Comparison of ENCODE assay signal across 35 cellular contexts in the genomic region with DNA sequence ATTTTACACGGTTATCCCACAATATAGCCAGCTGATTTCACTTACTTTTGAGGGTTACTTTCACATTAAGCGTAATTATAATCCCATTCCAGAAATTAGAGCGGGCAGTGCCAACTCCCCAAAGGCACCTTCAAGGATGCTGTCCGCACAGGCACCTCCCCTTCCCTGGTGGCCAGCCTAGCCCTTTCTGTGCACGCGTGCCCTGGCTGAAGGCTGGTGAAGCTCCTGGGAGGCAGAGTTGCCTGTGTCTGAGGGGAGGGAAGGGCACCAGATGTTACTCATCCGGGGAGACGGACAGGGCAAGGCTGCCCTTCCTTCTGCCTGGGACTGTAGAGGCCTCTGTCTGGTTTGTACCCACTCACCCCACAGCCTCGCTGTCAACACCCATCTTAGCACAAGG.
"Had no signal": no experiment of that assay in that cellular context is flagged by ENCODE, and none has a peak within 500 bp of the region (broad histone marks: within the 10 kb centered on the region; RNA-seq: fewer than 3 reads in every experiment).

No MANE protein-coding gene starts in this region.

- H3K27me3 ChIP-seq: adrenal gland, body of pancreas, brain microvascular endothelial cell had no signal

- H3K4me3 ChIP-seq: adrenal gland, body of pancreas, breast epithelium had no signal

- H3K4me3 Mint-ChIP-seq: activated B cell treated with CpG ODN at 0.5 μM for 24 hours; activated CD4-positive, alpha-beta memory T cell treated with anti-CD3 and anti-CD28 coated beads for 36 hours; activated CD4-positive, alpha-beta T cell treated with anti-CD3 and anti-CD28 coated beads, Interleukin-2, amount 10 ng/mL, durations not matched to agents 24 days and 14 days; activated CD8-positive, alpha-beta T cell treated with anti-CD3 and anti-CD28 coated beads for 36 hours; activated naive CD4-positive, alpha-beta T cell treated with anti-CD3 and anti-CD28 coated beads for 36 hours; activated naive CD8-positive, alpha-beta T cell treated with anti-CD3 and anti-CD28 coated beads for 36 hours; activated T-cell treated with anti-CD3 and anti-CD28 coated beads, Interleukin-2, amount 50 U/mL, for 4 hours; activated T-cell treated with anti-CD3 and anti-CD28 coated beads, Interleukin-2, amount 50 U/mL, for 72 hours; activated T-helper 1 cell treated with anti-CD3 and anti-CD28 coated beads, Interleukin-12 subunit alpha, Interleukin-12 subunit beta, Interleukin-2, Interleukin-4 antibody, amounts not matched to agents 30 ng/mL and 10 ng/mL and 1 ng/mL, durations not matched to agents 14 hours and 24 hours and 36 hours; activated T-helper 17 cell treated with anti-CD3 and anti-CD28 coated beads, Interleukin-2, amount 50 U/mL, for 72 hours; T-helper 1 cell treated with Interleukin-12 subunit alpha and Interleukin-12 subunit beta and Interleukin-4 antibody, amounts not matched to agents 30 μg/mL and 1 μg/mL, for 36 hours; T-helper 2 cell treated with Interferon-gamma antibody and Interleukin-4, amounts not matched to agents 5 μg/mL and 100 μg/mL, for 36 hours had no signal

- H3K27ac Mint-ChIP-seq: activated B cell treated with CpG ODN at 0.5 μM for 24 hours; activated CD4-positive, alpha-beta memory T cell treated with anti-CD3 and anti-CD28 coated beads for 36 hours; activated CD4-positive, alpha-beta T cell treated with anti-CD3 and anti-CD28 coated beads, Interleukin-2, amount 10 ng/mL, durations not matched to agents 24 days and 14 days; activated CD8-positive, alpha-beta T cell treated with anti-CD3 and anti-CD28 coated beads for 36 hours; activated naive CD4-positive, alpha-beta T cell treated with anti-CD3 and anti-CD28 coated beads for 36 hours; activated naive CD8-positive, alpha-beta T cell treated with anti-CD3 and anti-CD28 coated beads for 36 hours; activated T-cell treated with anti-CD3 and anti-CD28 coated beads, Interleukin-2, amount 50 U/mL, for 72 hours; activated T-helper 1 cell treated with anti-CD3 and anti-CD28 coated beads, Interleukin-12 subunit alpha, Interleukin-12 subunit beta, Interleukin-2, Interleukin-4 antibody, amounts not matched to agents 30 ng/mL and 10 ng/mL and 1 ng/mL, durations not matched to agents 14 hours and 24 hours and 36 hours; activated T-helper 17 cell treated with anti-CD3 and anti-CD28 coated beads, Interleukin-2, amount 50 U/mL, for 72 hours; T-helper 1 cell treated with Interleukin-12 subunit alpha and Interleukin-12 subunit beta and Interleukin-4 antibody, amounts not matched to agents 30 μg/mL and 1 μg/mL, for 36 hours; T-helper 2 cell treated with Interferon-gamma antibody and Interleukin-4, amounts not matched to agents 5 μg/mL and 100 μg/mL, for 36 hours had no signal

- H3K9me3 ChIP-seq: adrenal gland had no signal

- H3K36me3 ChIP-seq: adrenal gland, brain microvascular endothelial cell, breast epithelium had no signal

- H3K27me3 Mint-ChIP-seq: activated B cell treated with CpG ODN at 0.5 μM for 24 hours; activated CD4-positive, alpha-beta memory T cell treated with anti-CD3 and anti-CD28 coated beads for 36 hours; activated CD4-positive, alpha-beta T cell treated with anti-CD3 and anti-CD28 coated beads, Interleukin-2, amount 10 ng/mL, durations not matched to agents 24 days and 14 days; activated CD8-positive, alpha-beta T cell treated with anti-CD3 and anti-CD28 coated beads for 36 hours; activated naive CD8-positive, alpha-beta T cell treated with anti-CD3 and anti-CD28 coated beads for 36 hours; activated T-helper 17 cell treated with anti-CD3 and anti-CD28 coated beads, Interleukin-2, amount 50 U/mL, for 72 hours had no signal

- H3K4me1 Mint-ChIP-seq: activated B cell treated with CpG ODN at 0.5 μM for 24 hours; activated CD4-positive, alpha-beta T cell treated with anti-CD3 and anti-CD28 coated beads, Interleukin-2, amount 10 ng/mL, durations not matched to agents 24 days and 14 days; activated naive CD8-positive, alpha-beta T cell treated with anti-CD3 and anti-CD28 coated beads for 36 hours; activated T-helper 17 cell treated with anti-CD3 and anti-CD28 coated beads, Interleukin-2, amount 50 U/mL, for 72 hours had no signal

- H3K9me3 Mint-ChIP-seq: activated CD4-positive, alpha-beta memory T cell treated with anti-CD3 and anti-CD28 coated beads for 36 hours; activated CD4-positive, alpha-beta T cell treated with anti-CD3 and anti-CD28 coated beads, Interleukin-2, amount 10 ng/mL, durations not matched to agents 24 days and 14 days; activated CD8-positive, alpha-beta T cell treated with anti-CD3 and anti-CD28 coated beads for 36 hours; activated naive CD4-positive, alpha-beta T cell treated with anti-CD3 and anti-CD28 coated beads for 36 hours; activated naive CD8-positive, alpha-beta T cell treated with anti-CD3 and anti-CD28 coated beads for 36 hours; activated T-cell treated with anti-CD3 and anti-CD28 coated beads, Interleukin-2, amount 50 U/mL, for 4 hours; activated T-cell treated with anti-CD3 and anti-CD28 coated beads, Interleukin-2, amount 50 U/mL, for 72 hours; activated T-helper 1 cell treated with anti-CD3 and anti-CD28 coated beads, Interleukin-12 subunit alpha, Interleukin-12 subunit beta, Interleukin-2, Interleukin-4 antibody, amounts not matched to agents 30 ng/mL and 10 ng/mL and 1 ng/mL, durations not matched to agents 14 hours and 24 hours and 36 hours; activated T-helper 17 cell treated with anti-CD3 and anti-CD28 coated beads, Interleukin-2, amount 50 U/mL, for 72 hours; T-helper 2 cell treated with Interferon-gamma antibody and Interleukin-4, amounts not matched to agents 5 μg/mL and 100 μg/mL, for 36 hours had no signal

- DNase-seq: activated B cell treated with CpG ODN at 0.5 μM for 24 hours; activated CD4-positive, alpha-beta memory T cell treated with anti-CD3 and anti-CD28 coated beads for 36 hours; activated CD4-positive, alpha-beta T cell treated with anti-CD3 and anti-CD28 coated beads for 4 hours; activated CD4-positive, alpha-beta T cell treated with anti-CD3 and anti-CD28 coated beads, Interleukin-2, amount 10 ng/mL, durations not matched to agents 24 days and 14 days; activated CD4-positive, alpha-beta T cell treated with anti-CD3 and anti-CD28 coated beads, Interleukin-2, amount 50 U/mL, for 1 hour; activated CD4-positive, alpha-beta T cell treated with anti-CD3 and anti-CD28 coated beads, Interleukin-2, amount 50 U/mL, for 4 hours; activated CD4-positive, CD25-positive, alpha-beta regulatory T cell treated with anti-CD3 and anti-CD28 coated beads, Interleukin-2, amount 50 U/mL, for 72 hours; activated CD8-positive, alpha-beta memory T cell treated with anti-CD3 and anti-CD28 coated beads, Interleukin-2, amount 50 U/mL, for 4 hours; activated CD8-positive, alpha-beta T cell treated with anti-CD3 and anti-CD28 coated beads for 36 hours; activated effector memory CD4-positive, alpha-beta T cell treated with anti-CD3 and anti-CD28 coated beads, Interleukin-2, amount 50 U/mL, for 16 hours; activated gamma-delta T cell treated with Interleukin-2 at 50 U/mL for 16 hours; activated naive CD4-positive, alpha-beta T cell; activated naive CD4-positive, alpha-beta T cell treated with anti-CD3 and anti-CD28 coated beads for 36 hours; activated naive CD4-positive, alpha-beta T cell treated with anti-CD3 and anti-CD28 coated beads, Interleukin-2, amount 50 U/mL, for 16 hours; activated naive CD8-positive, alpha-beta T cell treated with anti-CD3 and anti-CD28 coated beads for 36 hours; activated T-cell treated with anti-CD3 and anti-CD28 coated beads for 4 hours; activated T-cell treated with anti-CD3 and anti-CD28 coated beads, Interleukin-2, amount 50 U/mL, for 1 hour; activated T-cell treated with anti-CD3 and anti-CD28 coated beads, Interleukin-2, amount 50 U/mL, for 4 hours; activated T-cell treated with anti-CD3 and anti-CD28 coated beads, Interleukin-2, amount 50 U/mL, for 72 hours; adrenal gland; amniotic stem cell; aorta; body of pancreas; brain microvascular endothelial cell; central memory CD4-positive, alpha-beta T cell; T-helper 2 cell; T-helper 9 cell had no signal

- H3K36me3 Mint-ChIP-seq: activated CD4-positive, alpha-beta memory T cell treated with anti-CD3 and anti-CD28 coated beads for 36 hours; activated naive CD4-positive, alpha-beta T cell treated with anti-CD3 and anti-CD28 coated beads, Interleukin-2, amount 50 U/mL, for 72 hours; activated naive CD8-positive, alpha-beta T cell treated with anti-CD3 and anti-CD28 coated beads for 36 hours had no signal

- H3K27ac ChIP-seq: adrenal gland, body of pancreas, brain microvascular endothelial cell, breast epithelium had no signal

- FAIRE-seq: astrocyte, TTC549 had no signal

- H3K4me1 ChIP-seq: body of pancreas, breast epithelium had no signal
